Comparison of ENCODE assay signal across 1 cellular context in the genomic region with DNA sequence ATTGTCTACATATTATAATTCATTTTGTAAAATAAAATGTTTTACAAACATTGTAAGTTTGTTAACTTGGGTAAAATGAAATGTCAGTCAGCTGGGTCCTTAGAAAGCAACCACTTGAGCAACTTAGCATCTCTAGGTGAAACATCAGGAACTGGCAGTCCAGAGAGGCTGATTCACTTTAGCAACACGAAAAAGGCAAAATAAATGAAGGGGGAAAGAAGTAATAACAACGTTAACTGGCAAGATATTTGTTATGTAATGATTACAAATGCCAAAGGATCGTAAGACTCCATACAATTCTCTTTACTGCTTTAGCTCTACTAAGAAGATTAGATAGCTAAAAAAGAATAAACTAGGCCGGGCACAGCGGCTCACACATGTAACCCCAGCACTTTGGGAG.
TF ChIP-seq lines count a peak whose summit lies in the region.

No MANE protein-coding gene starts in this region.

TF ChIP-seq in K562, 482 proteins besides CTCF, POLR2A, EP300 and RAD21 (continued from another document):
- TF ChIP-seq, protein P1, sequence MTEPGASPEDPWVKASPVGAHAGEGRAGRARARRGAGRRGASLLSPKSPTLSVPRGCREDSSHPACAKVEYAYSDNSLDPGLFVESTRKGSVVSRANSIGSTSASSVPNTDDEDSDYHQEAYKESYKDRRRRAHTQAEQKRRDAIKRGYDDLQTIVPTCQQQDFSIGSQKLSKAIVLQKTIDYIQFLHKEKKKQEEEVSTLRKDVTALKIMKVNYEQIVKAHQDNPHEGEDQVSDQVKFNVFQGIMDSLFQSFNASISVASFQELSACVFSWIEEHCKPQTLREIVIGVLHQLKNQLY (CRISPR knock-in tag; conservative IDR thresholded peaks at IDR 0.05) = no peak
- TF ChIP-seq MEF2A (IDR thresholded peaks at IDR 0.05; ENCODE audit: control insufficient read depth, low read depth, low read length) (no peak), SIX5 (IDR thresholded peaks at IDR 0.05; ENCODE audit: borderline replicate concordance in 1 of 2, insufficient read depth in 1 of 2, low read depth in 1 of 2, low read length in 2 of 2) (no peak)
